In genomic region chr1:1419363-1419811, GRCh38 we compare ENCODE assay signal across 13 cellular contexts. TPM values are rescaled to one million over a fixed set of nuclear protein-coding genes. Genes with fewer than 3 reads are reported as not detected.
DNase-seq lines count a peak whose midpoint lies in the region; ATAC-seq, FAIRE-seq and TF ChIP-seq lines count a peak whose summit lies in the region.
"Had no signal": no experiment of that assay in that cellular context is flagged by ENCODE, and none has a peak within 500 bp of the region (broad histone marks: within the 10 kb centered on the region; RNA-seq: fewer than 3 reads in every experiment).

No MANE protein-coding gene starts in this region.

- ATAC-seq in HG03378 (IDR thresholded peaks at IDR 0.05; ENCODE audit: unreplicated experiment) (no peak), GM19023 (IDR thresholded peaks at IDR 0.05; ENCODE audit: unreplicated experiment) (no peak), GM19397 (IDR thresholded peaks at IDR 0.05; ENCODE audit: unreplicated experiment) (no peak)

- dilution Hi-C loops in mammary epithelial cell (cut with HindIII; ENCODE audit: low sequenced_read_pairs), result loop anchor here (5.0 kb wide), 1 partner anchor 43 kb away; no protein-coding TSS in a partner anchor

- CTCF ChIA-PET in mammary epithelial cell (lab: Charles Lee; ENCODE audit: low non-redundant PET), result no interaction called here

- H4K20me1 ChIP-seq in mammary epithelial cell (ENCODE audit: insufficient read depth, low read length), result no peaks in the 10 kb centered on the region

- no peaks in the 10 kb centered on the region for H3K27me3 ChIP-seq in mammary epithelial cell (ENCODE audit: insufficient read depth, low read length)
- H3K27me3 ChIP-seq in iPS-20b (ENCODE audit: insufficient read depth, low read length), result peaks cover 12% of the 10 kb centered on the region; the same call in 1 of the 2 replicates
- no peaks in the 10 kb centered on the region for H3K27me3 ChIP-seq in sigmoid colon
- H3K27me3 ChIP-seq: BE2C had no signal

- H2AFZ ChIP-seq in mammary epithelial cell (ENCODE audit: low read depth, low read length), result peak overlapping the region; percentile 67

- DNase-seq in D721Med (ENCODE audit: insufficient read length, low spot score) (peak; percentile 3), mammary epithelial cell (no peak), sigmoid colon (no peak), DMS79 (lab: John Stamatoyannopoulos, UW) (no peak)
- DNase-seq: activated T-cell treated with anti-CD3 and anti-CD28 coated beads for 4 hours; stimulated activated naive CD8-positive, alpha-beta T cell treated with anti-CD3 and anti-CD28 coated beads, Interleukin-15, amount 100 ng/mL, for 72 hours had no signal

- TF ChIP-seq CTCF in D721Med (IDR thresholded peaks at IDR 0.05; ENCODE audit: insufficient read depth, missing control alignments) (no peak), mammary epithelial cell (conservative IDR thresholded peaks at IDR 0.05 in 1 of 2, IDR thresholded peaks at IDR 0.05 in 1 of 2; ENCODE audit: extremely low read depth in 1 of 2, insufficient read depth in 1 of 2, low read depth in 1 of 2, low read length in 2 of 2) (no peak), sigmoid colon (IDR thresholded peaks at IDR 0.05) (no peak)

- H3K9ac ChIP-seq in mammary epithelial cell (ENCODE audit: insufficient read depth, low read length), result no peak overlapping the region
- H3K9ac ChIP-seq in iPS-20b (ENCODE audit: low read depth, low read length), result 0 out of 2 replicates have a peak overlapping the region, but pooled peaks have one; percentile 27

- H3K4me1 ChIP-seq in mammary epithelial cell (ENCODE audit: insufficient read depth, low read length) (peaks cover 43% of the 10 kb centered on the region), iPS-20b (ENCODE audit: insufficient read depth, low read length) (peaks cover 15% of the 10 kb centered on the region), sigmoid colon (peaks cover 0 to 31% (median 23%) of the 10 kb centered on the region in 4 donors)

- no peaks in the 10 kb centered on the region for H3K79me2 ChIP-seq in mammary epithelial cell (ENCODE audit: insufficient read depth, low read length)

- intact Hi-C loops in mammary epithelial cell (cut with micrococcal nuclease), result no loop called here
- intact Hi-C loops in sigmoid colon (cut with DNase I), result no loop called here

- H3K4me3 ChIP-seq in mammary epithelial cell (replicated peaks in 1 of 3; ENCODE audit: insufficient read depth in 1 of 3, low read depth in 2 of 3, low read length in 3 of 3) (peak overlapping the region in 1 of 3 experiments; percentile 37), iPS-20b (ENCODE audit: low read length) (no peak overlapping the region), sigmoid colon (peak overlapping the region; percentile 24 to 60 (median 54))

- H3K4me2 ChIP-seq in mammary epithelial cell (ENCODE audit: insufficient read depth, low read depth, low read length), result peak overlapping the region; percentile 75

- TF ChIP-seq POLR2A in sigmoid colon (IDR thresholded peaks at IDR 0.05), result no peak

- no TSS peak for BruUV-seq in mammary epithelial cell (replicated peaks; lab: Mats Ljungman, UMichigan)

- 80% methylated on average over 2 of the region's 21 CpGs for WGBS in mammary epithelial cell (ENCODE audit: low coverage, missing lambda C conversion rate)
- 88 to 92% methylated on average over 21 of the region's 21 CpGs for WGBS in sigmoid colon, 2 donors

- H3K9me3 ChIP-seq in mammary epithelial cell (replicated peaks; ENCODE audit: insufficient read depth, low read length) (no peaks in the 10 kb centered on the region), iPS-20b (ENCODE audit: insufficient read depth, low read depth, low read length) (no peaks in the 10 kb centered on the region), sigmoid colon (no peaks in the 10 kb centered on the region)
- H3K9me3 ChIP-seq: BE2C had no signal

- in situ Hi-C loops in mammary epithelial cell (cut with MboI; ENCODE audit: low sequenced_read_pairs in 2 of 2), result no loop called here

- TF ChIP-seq EP300 in sigmoid colon (IDR thresholded peaks at IDR 0.05), result no peak

- no peak overlapping the region for H3K27ac ChIP-seq in mammary epithelial cell (ENCODE audit: insufficient read depth, low read depth, low read length)
- H3K27ac ChIP-seq in iPS-20b (ENCODE audit: low read length), result no peak overlapping the region
- peak overlapping the region; percentile 62 to 87 (median 84) for H3K27ac ChIP-seq in sigmoid colon

- H3K36me3 ChIP-seq in mammary epithelial cell (ENCODE audit: insufficient read depth, low read length), result no peaks in the 10 kb centered on the region
- no peaks in the 10 kb centered on the region for H3K36me3 ChIP-seq in iPS-20b (ENCODE audit: insufficient read depth, low read depth, low read length)
- no peaks in the 10 kb centered on the region for H3K36me3 ChIP-seq in sigmoid colon
- H3K36me3 ChIP-seq: BE2C had no signal

- FAIRE-seq in D721Med (lab: Jason Lieb, UNC), result no peak

RNA-seq across cellular contexts. Expression of gene ANKRD65, which starts 1.7 kb away (rescaled TPM):
- 1 to 10 TPM; 3.1 to 7.5 TPM for total RNA-seq in mammary epithelial cell
- polyA plus RNA-seq in mammary epithelial cell, result 3.6 TPM
- 9.3 TPM for polyA minus RNA-seq in mammary epithelial cell
- 10 to 100 TPM; 10.0 to 23.0 (median 15.8) TPM for total RNA-seq in sigmoid colon
- 1 to 10 TPM in 2 of 3 donors, under 1 TPM in 1; 0.69 to 5.4 (median 3.8) TPM for polyA plus RNA-seq in sigmoid colon
- total RNA-seq: HT1080 had no signal
- polyA plus RNA-seq: neural cell had no signal

RNA-seq across cellular contexts. Expression of gene MRPL20, which starts 12.3 kb away (rescaled TPM):
- 100 to 1,000 TPM in 1 of 2 donors, 10 to 100 TPM in 1; 56.7 to 115 TPM for total RNA-seq in mammary epithelial cell
- 157 TPM for polyA plus RNA-seq in mammary epithelial cell
- polyA minus RNA-seq in mammary epithelial cell, result 119 TPM
- total RNA-seq in sigmoid colon, result 100 to 1,000 TPM; 133 to 235 (median 206) TPM
- 100 to 1,000 TPM; 155 to 216 (median 171) TPM for polyA plus RNA-seq in sigmoid colon

RNA-seq across cellular contexts. Expression of gene VWA1, which starts 16.1 kb away (rescaled TPM):
- total RNA-seq in mammary epithelial cell, result 10 to 100 TPM; 11.3 to 27.3 TPM
- polyA plus RNA-seq in mammary epithelial cell, result 4.2 TPM
- polyA minus RNA-seq in mammary epithelial cell, result 1.2 TPM
- total RNA-seq in sigmoid colon, result 100 to 1,000 TPM in 1 of 4 donors, 10 to 100 TPM in 3; 47.1 to 107 (median 71.1) TPM
- 10 to 100 TPM in 1 of 3 donors, 1 to 10 TPM in 2; 2.4 to 44.2 (median 3.7) TPM for polyA plus RNA-seq in sigmoid colon

RNA-seq across cellular contexts. Expression of gene CCNL2, which starts 20.3 kb away (rescaled TPM):
- total RNA-seq in mammary epithelial cell (100 to 1,000 TPM; 103 to 140 TPM), sigmoid colon (100 to 1,000 TPM; 139 to 375 (median 173) TPM)
- polyA plus RNA-seq in mammary epithelial cell (64.9 TPM), sigmoid colon (10 to 100 TPM; 15.0 to 99.6 (median 16.2) TPM)
- polyA minus RNA-seq in mammary epithelial cell, result 21.9 TPM

RNA-seq across cellular contexts. Expression of gene ATAD3C, which starts 30.1 kb away (rescaled TPM):
- total RNA-seq in mammary epithelial cell (1 to 10 TPM; 1.8 to 4.6 TPM), sigmoid colon (under 1 TPM; 0.16 to 0.55 (median 0.45) TPM)
- polyA plus RNA-seq in mammary epithelial cell (2.6 TPM), sigmoid colon (1 to 10 TPM in 1 of 3 donors, under 1 TPM in 1, not detected in 1; under 0.01 to 1.5 TPM)
- 0.26 TPM for polyA minus RNA-seq in mammary epithelial cell
- total RNA-seq: HT1080 had no signal
- polyA plus RNA-seq: neural cell had no signal

Comparison
In these comparisons a context has a peak if more than half of its experiments do, and no peak if none do; other contexts are left out.
1. H3K27ac ChIP-seq: peak in sigmoid colon (4 of 4); none in mammary epithelial cell (single experiment) and iPS-20b (single experiment).